ENCODE assay signal across 2 cellular contexts in genomic region chr7:42580061-42580460, GRCh38.
TF ChIP-seq lines count a peak whose summit lies in the region.

No MANE protein-coding gene starts in this region.

TF ChIP-seq in A549, 52 proteins besides CTCF, POLR2A, EP300 and RAD21:
- TF ChIP-seq RARB (CRISPR knock-in tag; IDR thresholded peaks at IDR 0.05) (no peak), ZC3H11A (IDR thresholded peaks at IDR 0.05) (peak; percentile 64), MYC (IDR thresholded peaks at IDR 0.05; ENCODE audit: borderline replicate concordance, low read length) (no peak), BCL3 (IDR thresholded peaks at IDR 0.05) (no peak), HOXB5 (CRISPR knock-in tag; IDR thresholded peaks at IDR 0.05) (no peak), CEBPB (IDR thresholded peaks at IDR 0.05) (no peak)

TF ChIP-seq in HEK293, 187 proteins besides CTCF, POLR2A, EP300 and RAD21:
- TF ChIP-seq ZNF521 (tag by site-specific recombination; IDR thresholded peaks at IDR 0.05): no peak
- TF ChIP-seq ZNF266 (tag by site-specific recombination; IDR thresholded peaks at IDR 0.05; ENCODE audit: low read depth): peak; percentile 87
- no peak for TF ChIP-seq ZNF548 (tag by site-specific recombination; IDR thresholded peaks at IDR 0.05)
- TF ChIP-seq ZNF510 (tag by site-specific recombination; IDR thresholded peaks at IDR 0.05; ENCODE audit: insufficient replicate concordance): peak; percentile 64
- TF ChIP-seq ZNF404 (tag by site-specific recombination; IDR thresholded peaks at IDR 0.05): peak; percentile 82; the same call in 1 of the 2 replicates
- TF ChIP-seq AEBP2 (tag by site-specific recombination; IDR thresholded peaks at IDR 0.05; ENCODE audit: borderline replicate concordance): 0 out of 2 replicates have a peak, but pooled peaks have one; percentile 8
- peak; percentile 75 for TF ChIP-seq ZNF518A (tag by site-specific recombination; conservative IDR thresholded peaks at IDR 0.05; ENCODE audit: low read depth)
- TF ChIP-seq ZNF621 (tag by site-specific recombination; IDR thresholded peaks at IDR 0.05): no peak
- 0 out of 2 replicates have a peak, but pooled peaks have one; percentile 38 for TF ChIP-seq ZNF354C (tag by site-specific recombination; IDR thresholded peaks at IDR 0.05; ENCODE audit: borderline replicate concordance, low read depth)
- TF ChIP-seq ZNF558 (tag by site-specific recombination; IDR thresholded peaks at IDR 0.05): 0 out of 2 replicates have a peak, but pooled peaks have one; percentile 63
- no peak for TF ChIP-seq ZNF544 (tag by site-specific recombination; IDR thresholded peaks at IDR 0.05)
- 0 out of 2 replicates have a peak, but pooled peaks have one; percentile 49 for TF ChIP-seq ZNF530 (tag by site-specific recombination; IDR thresholded peaks at IDR 0.05; ENCODE audit: low read depth)
- TF ChIP-seq ZNF514 (tag by site-specific recombination; IDR thresholded peaks at IDR 0.05): 0 out of 2 replicates have a peak, but pooled peaks have one; percentile 44
- TF ChIP-seq ZNF155 (tag by site-specific recombination; IDR thresholded peaks at IDR 0.05): no peak
- peak; percentile 75 for TF ChIP-seq ZNF555 (tag by site-specific recombination; conservative IDR thresholded peaks at IDR 0.05)
- TF ChIP-seq ZNF175 (tag by site-specific recombination; IDR thresholded peaks at IDR 0.05): no peak
- TF ChIP-seq ZBTB11 (tag by site-specific recombination; conservative IDR thresholded peaks at IDR 0.05; ENCODE audit: low read depth): peak; percentile 63
- no peak for TF ChIP-seq ZFP41 (tag by site-specific recombination; IDR thresholded peaks at IDR 0.05; ENCODE audit: borderline replicate concordance)
- TF ChIP-seq ZNF623 (tag by site-specific recombination; IDR thresholded peaks at IDR 0.05): peak; percentile 51; the same call in 1 of the 2 replicates
- TF ChIP-seq ZNF202 (tag by site-specific recombination; IDR thresholded peaks at IDR 0.05; ENCODE audit: borderline replicate concordance): peak; percentile 74; the same call in 1 of the 2 replicates
- TF ChIP-seq ZNF426 (tag by site-specific recombination; IDR thresholded peaks at IDR 0.05): peak; percentile 75
- TF ChIP-seq ZNF560 (tag by site-specific recombination; IDR thresholded peaks at IDR 0.05; ENCODE audit: borderline replicate concordance): peak; percentile 52; the same call in 1 of the 2 replicates
- peak; percentile 56; the same call in 1 of the 2 replicates for TF ChIP-seq ZBTB8A (tag by site-specific recombination; IDR thresholded peaks at IDR 0.05)
- TF ChIP-seq PRDM4 (tag by site-specific recombination; IDR thresholded peaks at IDR 0.05): no peak
- TF ChIP-seq ZNF571 (tag by site-specific recombination; IDR thresholded peaks at IDR 0.05): no peak
- TF ChIP-seq GLI4 (tag by site-specific recombination; IDR thresholded peaks at IDR 0.05): no peak
- TF ChIP-seq ZNF394 (tag by site-specific recombination; IDR thresholded peaks at IDR 0.05; ENCODE audit: borderline replicate concordance): peak; percentile 83; the same call in 1 of the 2 replicates
- peak; percentile 74 for TF ChIP-seq ZNF140 (tag by site-specific recombination; IDR thresholded peaks at IDR 0.05)
- peak; percentile 86 for TF ChIP-seq ZNF433 (tag by site-specific recombination; IDR thresholded peaks at IDR 0.05; ENCODE audit: low read depth)
- TF ChIP-seq REPIN1 (tag by site-specific recombination; IDR thresholded peaks at IDR 0.05; ENCODE audit: low read depth): no peak
- peak; percentile 20; the same call in 1 of the 2 replicates for TF ChIP-seq ZNF341 (tag by site-specific recombination; IDR thresholded peaks at IDR 0.05; ENCODE audit: low read depth)
- peak; percentile 80; the same call in 1 of the 2 replicates for TF ChIP-seq ZNF138 (tag by site-specific recombination; IDR thresholded peaks at IDR 0.05; ENCODE audit: borderline replicate concordance)
- no peak for TF ChIP-seq KLF16 (tag by site-specific recombination; IDR thresholded peaks at IDR 0.05)
